Comparison of ENCODE assay signal across 14 cellular contexts in genomic region chr4:48588230-48588943, GRCh38.
DNase-seq lines count a peak whose midpoint lies in the region; ATAC-seq, FAIRE-seq and TF ChIP-seq lines count a peak whose summit lies in the region.
"Had no signal": no experiment of that assay in that cellular context is flagged by ENCODE, and none has a peak within 500 bp of the region (broad histone marks: within the 10 kb centered on the region; RNA-seq: fewer than 3 reads in every experiment).

No MANE protein-coding gene starts in this region.

- H3K79me2 ChIP-seq in GM12878 (ENCODE audit: control insufficient read depth, insufficient read depth, low read length) = no peaks in the 10 kb centered on the region

- H3K4me3 ChIP-seq in GM12878 (no peak overlapping the region), esophagus muscularis mucosa (no peak overlapping the region)
- H3K4me3 ChIP-seq: A549 had no signal

- POLR2A ChIA-PET in GM12878 (lab: Charles Lee) = no interaction called here
- POLR2A ChIA-PET in naive thymus-derived CD8-positive, alpha-beta T cell (lab: Charles Lee) = no interaction called here

- BruUV-seq in GM12878 (replicated peaks; lab: Mats Ljungman, UMichigan) = no TSS peak

- TF ChIP-seq CTCF in GM12878 (IDR thresholded peaks at IDR 0.05 in 2 of 3, conservative IDR thresholded peaks at IDR 0.05 in 1 of 3; ENCODE audit: control insufficient read depth in 2 of 3, extremely low read depth in 1 of 3, insufficient read depth in 1 of 3, low read depth in 3 of 3, low read length in 3 of 3) (no peak), esophagus muscularis mucosa (IDR thresholded peaks at IDR 0.05) (no peak)

- ATAC-seq in GM12878 = peak; percentile 35
- ATAC-seq in naive thymus-derived CD8-positive, alpha-beta T cell = no peak
- ATAC-seq: A549 had no signal

- H3K9ac ChIP-seq in GM12878 (ENCODE audit: control insufficient read depth, insufficient read depth, low read length) = no peak overlapping the region

- H3K4me3 Mint-ChIP-seq in T-helper 2 cell treated with Interferon-gamma antibody and Interleukin-4, amounts not matched to agents 5 μg/mL and 100 μg/mL, for 36 hours = no peak overlapping the region
- H3K4me3 Mint-ChIP-seq in naive thymus-derived CD8-positive, alpha-beta T cell = peak overlapping the region in 1 of 10 donors; percentile 2

- no peak overlapping the region for H3K27ac ChIP-seq in GM12878 (ENCODE audit: control insufficient read depth, insufficient read depth)
- H3K27ac ChIP-seq in esophagus muscularis mucosa (replicated peaks in 1 of 4) = no peak overlapping the region
- H3K27ac ChIP-seq: A549 had no signal

- no peak for FAIRE-seq in GM12878 (lab: Jason Lieb, UNC)
- FAIRE-seq: A549, H1 had no signal

- SMC1A ChIA-PET in GM12878 (lab: Charles Lee; ENCODE audit: uncharacterized antibody, unreplicated experiment) = no interaction called here

- no peak for DNase-seq in T-helper 2 cell treated with Interferon-gamma antibody and Interleukin-4, amounts not matched to agents 5 μg/mL and 100 μg/mL, for 36 hours (ENCODE audit: low spot score)
- DNase-seq in T-helper 2 cell = no peak
- peak; percentile 4 for DNase-seq in KBM-7
- DNase-seq in GM12878 (ENCODE audit: low read depth, low spot score) = no peak
- no peak for DNase-seq in naive thymus-derived CD8-positive, alpha-beta T cell
- DNase-seq in esophagus muscularis mucosa (ENCODE audit: extremely low spot score) = no peak
- no peak for DNase-seq in NCI-H526 (lab: John Stamatoyannopoulos, UW)
- DNase-seq in hippocampal formation (lab: John Stamatoyannopoulos, UW) = no peak
- DNase-seq: cortex of kidney, NCI-H1930, NCI-H82, substantia nigra had no signal

- no peak for TF ChIP-seq RAD21 in GM12878 (IDR thresholded peaks at IDR 0.05; ENCODE audit: insufficient read depth, low read depth, low read length)

- H3K4me1 Mint-ChIP-seq in T-helper 2 cell treated with Interferon-gamma antibody and Interleukin-4, amounts not matched to agents 5 μg/mL and 100 μg/mL, for 36 hours (ENCODE audit: low read depth) = peaks cover 17% of the 10 kb centered on the region
- H3K4me1 Mint-ChIP-seq in naive thymus-derived CD8-positive, alpha-beta T cell = peaks cover 7 to 25% (median 11%) of the 10 kb centered on the region in 4 donors

- no peaks in the 10 kb centered on the region for H3K27me3 Mint-ChIP-seq in T-helper 2 cell treated with Interferon-gamma antibody and Interleukin-4, amounts not matched to agents 5 μg/mL and 100 μg/mL, for 36 hours (ENCODE audit: low read depth)
- no peaks in the 10 kb centered on the region for H3K27me3 Mint-ChIP-seq in naive thymus-derived CD8-positive, alpha-beta T cell

- in situ Hi-C loops in KBM-7 (cut with MboI; ENCODE audit: low pct_unique_long_range_greater_than_20kb, low sequenced_read_pairs) (no loop called here), GM12878 (cut with MboI) (no loop called here)

- WGBS in GM12878 (ENCODE audit: insufficient coverage, insufficient replicate concordance, low lambda C conversion rate, missing lambda C conversion rate) = 75% methylated on average over 3 of the region's 3 CpGs
- WGBS in esophagus muscularis mucosa = 94% methylated on average over 3 of the region's 3 CpGs

- CTCF ChIA-PET in GM12878 (lab: Yijun Ruan, JAX) = no interaction called here

- intact Hi-C loops in GM12878 (cut with micrococcal nuclease; ENCODE audit: unreplicated experiment) (no loop called here), esophagus muscularis mucosa (cut with DNase I) (no loop called here)

- H3K27me3 ChIP-seq in GM12878 (replicated peaks in 1 of 2; ENCODE audit: control insufficient read depth in 2 of 2, insufficient read depth in 2 of 2, low read length in 1 of 2) (no peaks in the 10 kb centered on the region), esophagus muscularis mucosa (no peaks in the 10 kb centered on the region)

- no peak overlapping the region for H2AFZ ChIP-seq in GM12878 (ENCODE audit: control insufficient read depth, low read depth, low read length)

- H3K36me3 ChIP-seq in GM12878 (ENCODE audit: control insufficient read depth in 2 of 2, insufficient read depth in 2 of 2, low read length in 1 of 2) (peaks cover 2 to 21% of the 10 kb centered on the region in 2 experiments), esophagus muscularis mucosa (peaks cover 8 to 69% (median 49%) of the 10 kb centered on the region in 4 donors)

- no peak for TF ChIP-seq POLR2A in GM12878 (IDR thresholded peaks at IDR 0.05; ENCODE audit: low read depth, low read length)
- no peak for TF ChIP-seq POLR2A in esophagus muscularis mucosa (IDR thresholded peaks at IDR 0.05; ENCODE audit: low read depth)

- no peaks in the 10 kb centered on the region for H3K9me3 Mint-ChIP-seq in T-helper 2 cell treated with Interferon-gamma antibody and Interleukin-4, amounts not matched to agents 5 μg/mL and 100 μg/mL, for 36 hours
- no peaks in the 10 kb centered on the region for H3K9me3 Mint-ChIP-seq in naive thymus-derived CD8-positive, alpha-beta T cell

- H3K36me3 Mint-ChIP-seq in T-helper 2 cell treated with Interferon-gamma antibody and Interleukin-4, amounts not matched to agents 5 μg/mL and 100 μg/mL, for 36 hours (ENCODE audit: low read depth) = peaks cover 40% of the 10 kb centered on the region
- peaks cover 0 to 84% (median 11%) of the 10 kb centered on the region in 3 donors for H3K36me3 Mint-ChIP-seq in naive thymus-derived CD8-positive, alpha-beta T cell

- no peaks in the 10 kb centered on the region for H4K20me1 ChIP-seq in GM12878 (ENCODE audit: control insufficient read depth, insufficient read depth)

- H3K27ac Mint-ChIP-seq in T-helper 2 cell treated with Interferon-gamma antibody and Interleukin-4, amounts not matched to agents 5 μg/mL and 100 μg/mL, for 36 hours = peak overlapping the region; percentile 52
- peak overlapping the region in 9 of 10 donors; percentile 26 to 81 (median 57) for H3K27ac Mint-ChIP-seq in naive thymus-derived CD8-positive, alpha-beta T cell

- H3K4me2 ChIP-seq in GM12878 (ENCODE audit: control insufficient read depth, insufficient read depth) = no peak overlapping the region
- H3K4me2 ChIP-seq: A549 had no signal

- H3K4me1 ChIP-seq in GM12878 (ENCODE audit: control insufficient read depth, insufficient read depth, low read length) (peaks cover 7% of the 10 kb centered on the region), esophagus muscularis mucosa (peaks cover 0 to 5% (median 0%) of the 10 kb centered on the region in 4 donors)
- H3K4me1 ChIP-seq: A549 had no signal

- no peaks in the 10 kb centered on the region for H3K9me3 ChIP-seq in GM12878 (replicated peaks; ENCODE audit: control insufficient read depth, insufficient read depth, low read length)
- no peaks in the 10 kb centered on the region for H3K9me3 ChIP-seq in esophagus muscularis mucosa
- H3K9me3 ChIP-seq: A549 had no signal

- TF ChIP-seq EP300 in GM12878 (IDR thresholded peaks at IDR 0.05; ENCODE audit: borderline replicate concordance in 1 of 2, control insufficient read depth in 1 of 2, low read depth in 2 of 2, low read length in 2 of 2) = no peak
- no peak for TF ChIP-seq EP300 in esophagus muscularis mucosa (IDR thresholded peaks at IDR 0.05)

- RAD21 ChIA-PET in GM12878 (lab: Charles Lee; ENCODE audit: unreplicated experiment) = no interaction called here

TF ChIP-seq in GM12878, 131 proteins besides CTCF, POLR2A, EP300 and RAD21:
- TF ChIP-seq MAX (IDR thresholded peaks at IDR 0.05; ENCODE audit: low read depth, low read length) (no peak), SRF (IDR thresholded peaks at IDR 0.05; ENCODE audit: low read depth in 2 of 2, low read length in 2 of 2) (peak in 1 of 2 experiments; percentile 62; a peak in 1 of 4 replicates), RUNX3 (IDR thresholded peaks at IDR 0.05; ENCODE audit: low read length) (peak; percentile 57), NFIC (IDR thresholded peaks at IDR 0.05; ENCODE audit: low read depth, low read length) (no peak), TCF7 (IDR thresholded peaks at IDR 0.05; ENCODE audit: borderline replicate concordance) (0 out of 2 replicates have a peak, but pooled peaks have one; percentile 52)
